In genomic region chr3:106438916-106439315, GRCh38 we compare ENCODE assay signal across 16 cellular contexts.
"Had no signal": no experiment of that assay in that cellular context is flagged by ENCODE, and none has a peak within 500 bp of the region (broad histone marks: within the 10 kb centered on the region; RNA-seq: fewer than 3 reads in every experiment).

No MANE protein-coding gene starts in this region.

- ATAC-seq: activated CD4-positive, CD25-positive, alpha-beta regulatory T cell treated with anti-CD3 and anti-CD28 coated beads, Interleukin-2, amount 50 U/mL, for 24 hours; activated naive CD4-positive, alpha-beta T cell treated with anti-CD3 and anti-CD28 coated beads, Interleukin-2, amount 50 U/mL, for 72 hours; effector memory CD8-positive, alpha-beta T cell; gastrocnemius medialis; left lung; natural killer cell treated with Interleukin-12 subunit alpha and Interleukin-12 subunit beta and Interleukin-15 and Interleukin-18, amount 100 ng/mL, for 72 hours; right lobe of liver; stimulated activated naive B cell treated with anti-CD40 and anti-IgM and Interleukin-4, amounts not matched to agents 10 μg/mL and 1 μg/mL and 100 μg/mL, for 72 hours had no signal

- DNase-seq: activated effector memory CD4-positive, alpha-beta T cell treated with Interleukin-2 at 50 U/mL for 16 hours; activated T-cell treated with anti-CD3 and anti-CD28 coated beads, Interleukin-2, amount 50 U/mL, for 24 hours; amniotic stem cell; effector memory CD8-positive, alpha-beta T cell; gastrocnemius medialis; left lung; right lobe of liver; spleen; stimulated activated CD4-positive, alpha-beta T cell treated with anti-CD3 and anti-CD28 coated beads, Interleukin-2, amount 100 ng/mL, for 24 hours; stimulated activated naive B cell treated with anti-CD40 and anti-IgM and Interleukin-4, amounts not matched to agents 10 μg/mL and 1 μg/mL and 100 μg/mL, for 72 hours; substantia nigra; trophoblast cell had no signal

- H3K27ac Mint-ChIP-seq: activated naive CD4-positive, alpha-beta T cell treated with anti-CD3 and anti-CD28 coated beads, Interleukin-2, amount 50 U/mL, for 72 hours; activated T-cell treated with anti-CD3 and anti-CD28 coated beads, Interleukin-2, amount 50 U/mL, for 24 hours; effector memory CD8-positive, alpha-beta T cell; natural killer cell treated with Interleukin-12 subunit alpha and Interleukin-12 subunit beta and Interleukin-15 and Interleukin-18, amount 100 ng/mL, for 72 hours; stimulated activated naive B cell treated with anti-CD40 and anti-IgM and Interleukin-4, amounts not matched to agents 10 μg/mL and 1 μg/mL and 100 μg/mL, for 72 hours had no signal

- H3K9me3 Mint-ChIP-seq: activated T-cell treated with anti-CD3 and anti-CD28 coated beads, Interleukin-2, amount 50 U/mL, for 24 hours; brain; effector memory CD8-positive, alpha-beta T cell; natural killer cell treated with Interleukin-12 subunit alpha and Interleukin-12 subunit beta and Interleukin-15 and Interleukin-18, amount 100 ng/mL, for 72 hours; stimulated activated naive B cell treated with anti-CD40 and anti-IgM and Interleukin-4, amounts not matched to agents 10 μg/mL and 1 μg/mL and 100 μg/mL, for 72 hours had no signal

- H3K27me3 Mint-ChIP-seq: activated T-cell treated with anti-CD3 and anti-CD28 coated beads, Interleukin-2, amount 50 U/mL, for 24 hours; effector memory CD8-positive, alpha-beta T cell; stimulated activated naive B cell treated with anti-CD40 and anti-IgM and Interleukin-4, amounts not matched to agents 10 μg/mL and 1 μg/mL and 100 μg/mL, for 72 hours had no signal

- H3K36me3 Mint-ChIP-seq: brain; natural killer cell treated with Interleukin-12 subunit alpha and Interleukin-12 subunit beta and Interleukin-15 and Interleukin-18, amount 100 ng/mL, for 72 hours; stimulated activated naive B cell treated with anti-CD40 and anti-IgM and Interleukin-4, amounts not matched to agents 10 μg/mL and 1 μg/mL and 100 μg/mL, for 72 hours had no signal

- H3K4me3 Mint-ChIP-seq: activated T-cell treated with anti-CD3 and anti-CD28 coated beads, Interleukin-2, amount 50 U/mL, for 24 hours; brain; effector memory CD8-positive, alpha-beta T cell; natural killer cell treated with Interleukin-12 subunit alpha and Interleukin-12 subunit beta and Interleukin-15 and Interleukin-18, amount 100 ng/mL, for 72 hours; stimulated activated naive B cell treated with anti-CD40 and anti-IgM and Interleukin-4, amounts not matched to agents 10 μg/mL and 1 μg/mL and 100 μg/mL, for 72 hours had no signal
